In the genomic region with DNA sequence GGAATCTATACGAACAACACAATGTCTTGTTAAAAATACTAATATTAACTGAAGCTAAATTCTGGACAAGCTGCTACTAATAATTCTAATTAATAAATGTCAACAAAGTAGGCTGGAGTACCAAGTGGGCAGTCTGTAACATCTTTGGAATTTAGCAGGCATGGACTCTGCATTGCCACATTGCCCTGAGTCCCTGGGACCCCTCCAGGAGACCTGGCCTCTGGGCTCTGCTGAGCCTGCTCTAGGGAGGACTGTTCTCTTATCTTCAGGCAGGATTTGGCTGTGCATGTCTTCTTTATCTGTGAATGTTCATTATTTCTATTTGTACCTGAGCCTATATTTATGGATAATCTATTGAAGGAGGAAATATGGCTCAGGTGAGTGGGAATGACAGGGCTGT, we compare ENCODE assay signal across 28 cellular contexts. TPM values are rescaled to one million over a fixed set of nuclear protein-coding genes. Genes with fewer than 3 reads are reported as not detected.
DNase-seq lines count a peak whose midpoint lies in the region; TF ChIP-seq lines count a peak whose summit lies in the region.
"Had no signal": no experiment of that assay in that cellular context is flagged by ENCODE, and none has a peak within 500 bp of the region (broad histone marks: within the 10 kb centered on the region; RNA-seq: fewer than 3 reads in every experiment).

No MANE protein-coding gene starts in this region.

- no peak overlapping the region for H2BK5ac ChIP-seq in trophoblast cell (ENCODE audit: low read depth, low read length, poor library complexity)

- H3K27me3 ChIP-seq in PC-9 (ENCODE audit: insufficient read depth, low read depth) (no peaks in the 10 kb centered on the region), hepatocyte (no peaks in the 10 kb centered on the region), trophoblast cell (ENCODE audit: insufficient read depth, low read length) (no peaks in the 10 kb centered on the region)
- H3K27me3 ChIP-seq: heart right ventricle, Peyer's patch, right atrium auricular region, transverse colon had no signal

- H4K91ac ChIP-seq in trophoblast cell (ENCODE audit: low read depth, low read length), result no peak overlapping the region

- peaks cover 24% of the 10 kb centered on the region for H3F3A ChIP-seq in PC-9 (ENCODE audit: insufficient read depth, low read depth)

- 85% methylated on average over 1 of the region's 1 CpG for WGBS in hepatocyte (ENCODE audit: low lambda C conversion rate, missing lambda C conversion rate)
- WGBS in trophoblast cell (ENCODE audit: extremely low coverage, insufficient coverage, insufficient read length), result no CpG with 5 or more reads among the region's 1 CpG

- H3K79me2 ChIP-seq in PC-9 (ENCODE audit: low read depth), result no peaks in the 10 kb centered on the region
- H3K79me2 ChIP-seq in hepatocyte, result no peaks in the 10 kb centered on the region
- no peaks in the 10 kb centered on the region for H3K79me2 ChIP-seq in trophoblast cell (ENCODE audit: control insufficient read depth, insufficient read depth, low read length, poor library complexity)
- H3K79me2 ChIP-seq: parathyroid adenoma had no signal

- H3K9me3 ChIP-seq in PC-9 (ENCODE audit: insufficient read depth, low read depth) (0 out of 2 replicates have a peak, but pooled peaks cover 5% of the 10 kb centered on the region), hepatocyte (ENCODE audit: low read depth) (no peaks in the 10 kb centered on the region), trophoblast cell (ENCODE audit: insufficient read depth, low read depth, low read length) (no peaks in the 10 kb centered on the region)
- H3K9me3 ChIP-seq: heart right ventricle, Peyer's patch, right atrium auricular region, transverse colon had no signal

- H3K9ac ChIP-seq in trophoblast cell (ENCODE audit: low read length), result no peak overlapping the region
- H3K9ac ChIP-seq: parathyroid adenoma had no signal

- no peak overlapping the region for H3K18ac ChIP-seq in trophoblast cell (ENCODE audit: low read length)

- CTCF ChIA-PET in PC-9 (lab: Charles Lee), result interaction anchor here (0.6 kb wide), 1 partner anchor 181 kb away, joined by 3 read pairs; no protein-coding TSS in a partner anchor

- H2AFZ ChIP-seq in PC-9 (no peak overlapping the region; the same call in 1 of the 2 replicates), hepatocyte (no peak overlapping the region), trophoblast cell (ENCODE audit: insufficient read depth, low read length, poor library complexity) (no peak overlapping the region)
- H2AFZ ChIP-seq: parathyroid adenoma had no signal

- H3K36me3 ChIP-seq in PC-9 (ENCODE audit: low read depth) (no peaks in the 10 kb centered on the region), hepatocyte (replicated peaks; ENCODE audit: insufficient read depth, low read depth) (no peaks in the 10 kb centered on the region), trophoblast cell (ENCODE audit: control insufficient read depth in 1 of 2, insufficient read depth in 2 of 2, low read length in 2 of 2) (no peaks in the 10 kb centered on the region)
- H3K36me3 ChIP-seq: heart right ventricle, Peyer's patch, right atrium auricular region, transverse colon had no signal

- H3K23ac ChIP-seq in trophoblast cell (ENCODE audit: low read length), result no peak overlapping the region

- POLR2A ChIA-PET in PC-9 (lab: Charles Lee; ENCODE audit: unreplicated experiment), result no interaction called here

- intact Hi-C loops in PC-9 (cut with micrococcal nuclease; ENCODE audit: unreplicated experiment), result loop anchor here (5.0 kb wide), 1 partner anchor 310 kb away; no protein-coding TSS in a partner anchor

- no peak overlapping the region for H2BK120ac ChIP-seq in trophoblast cell (ENCODE audit: insufficient read depth, low read length, poor library complexity)

- H3K4me2 ChIP-seq in PC-9, result peak overlapping the region; percentile 10; the same call in 1 of the 2 replicates
- no peak overlapping the region for H3K4me2 ChIP-seq in hepatocyte
- H3K4me2 ChIP-seq in trophoblast cell (ENCODE audit: low read length), result no peak overlapping the region

- H3K4ac ChIP-seq in trophoblast cell (ENCODE audit: low read depth, low read length), result no peak overlapping the region

- H3K27ac ChIP-seq in PC-9 (peak overlapping the region; percentile 74), hepatocyte (peak overlapping the region; percentile 47), trophoblast cell (ENCODE audit: low read depth, low read length) (peak overlapping the region; percentile 58)
- H3K27ac ChIP-seq: C4-2B, heart right ventricle, parathyroid adenoma, Peyer's patch, right atrium auricular region, transverse colon had no signal

- DNase-seq in ELF-1 (ENCODE audit: low read depth, low spot score) (peak; percentile 37), PC-9 (no peak), hepatocyte (ENCODE audit: low spot score) (no peak), trophoblast cell (no peak), GM19238 (ENCODE audit: insufficient read length, low spot score) (no peak), T-helper 1 cell (no peak), midbrain (lab: John Stamatoyannopoulos, UW) (no peak)
- DNase-seq: activated CD4-positive, alpha-beta T cell treated with anti-CD3 and anti-CD28 coated beads, Interleukin-2, amount 50 U/mL, for 4 hours; activated CD4-positive, CD25-positive, alpha-beta regulatory T cell; activated naive CD4-positive, alpha-beta T cell treated with anti-CD3 and anti-CD28 coated beads, Interleukin-2, amount 10 ng/mL, durations not matched to agents 7 days and 5 days; amygdala; cortex of kidney; DMS79 treated with DMSO at 0.1 percent for 48 hours; effector memory CD8-positive, alpha-beta T cell; H7; heart right ventricle; left cardiac atrium; NCI-H1092 treated with DMSO at 0.1 percent for 48 hours; NCI-H2029; NCI-H526; Peyer's patch; stimulated activated CD4-positive, alpha-beta T cell treated with anti-CD3 and anti-CD28 coated beads, Interleukin-12 subunit alpha, Interleukin-12 subunit beta, amount 100 ng/mL, for 4 hours; stimulated activated CD4-positive, alpha-beta T cell treated with anti-CD3 and anti-CD28 coated beads, Interleukin-4, amount 100 ng/mL, for 1 hour; T-cell; transverse colon had no signal

- no peaks in the 10 kb centered on the region for H4K20me1 ChIP-seq in PC-9 (ENCODE audit: insufficient read depth)
- H4K20me1 ChIP-seq in hepatocyte (ENCODE audit: insufficient read depth, poor library complexity, severe bottlenecking), result no peaks in the 10 kb centered on the region

- no TSS peak for BruUV-seq in PC-9 (replicated peaks; lab: Mats Ljungman, UMichigan)

- no peak overlapping the region for H4K12ac ChIP-seq in trophoblast cell (ENCODE audit: low read depth, low read length)

- H3K4me1 ChIP-seq in PC-9 (replicated peaks; ENCODE audit: insufficient read depth) (peaks cover 44% of the 10 kb centered on the region), hepatocyte (ENCODE audit: insufficient read depth) (peaks cover 12% of the 10 kb centered on the region), trophoblast cell (ENCODE audit: control insufficient read depth in 1 of 2, insufficient read depth in 2 of 2, low read length in 2 of 2) (peaks cover 4 to 8% of the 10 kb centered on the region in 2 experiments)
- H3K4me1 ChIP-seq: parathyroid adenoma, Peyer's patch had no signal

- no peak overlapping the region for H2AK5ac ChIP-seq in trophoblast cell (ENCODE audit: low read length)

- H4K8ac ChIP-seq in trophoblast cell (ENCODE audit: low read depth, low read length), result no peak overlapping the region

- H3K9me2 ChIP-seq in PC-9 (ENCODE audit: insufficient read depth), result no peaks in the 10 kb centered on the region
- no peaks in the 10 kb centered on the region for H3K9me2 ChIP-seq in hepatocyte (replicated peaks; ENCODE audit: insufficient read depth)

- H3K79me1 ChIP-seq in trophoblast cell (ENCODE audit: low read length), result peaks cover 11% of the 10 kb centered on the region

- H3K14ac ChIP-seq in trophoblast cell (ENCODE audit: low read length), result no peak overlapping the region

- H2BK12ac ChIP-seq in trophoblast cell (ENCODE audit: low read length), result no peak overlapping the region

- H3K4me3 ChIP-seq in PC-9 (no peak overlapping the region), hepatocyte (no peak overlapping the region), trophoblast cell (ENCODE audit: low read depth, low read length) (no peak overlapping the region)
- H3K4me3 ChIP-seq: heart right ventricle, Peyer's patch, right atrium auricular region, transverse colon had no signal

- TF ChIP-seq CTCF in PC-9 (conservative IDR thresholded peaks at IDR 0.05), result no peak
- no peak for TF ChIP-seq CTCF in hepatocyte (IDR thresholded peaks at IDR 0.05; ENCODE audit: poor library complexity)

RNA-seq across cellular contexts. Expression of gene SETBP1, which starts 28.8 kb away (rescaled TPM):
- 8.3 and 9.0 TPM in 2 replicates for total RNA-seq in PC-9 (2021)
- total RNA-seq in hepatocyte, result 20.1 and 21.1 TPM in 2 replicates
- polyA plus RNA-seq in hepatocyte, result 8.6 and 10.3 TPM in 2 replicates
- 6.5 and 7.2 TPM in 2 replicates for polyA plus RNA-seq in trophoblast cell (2013)
